Comparison of ENCODE assay signal across 1 cellular context in the genomic region with DNA sequence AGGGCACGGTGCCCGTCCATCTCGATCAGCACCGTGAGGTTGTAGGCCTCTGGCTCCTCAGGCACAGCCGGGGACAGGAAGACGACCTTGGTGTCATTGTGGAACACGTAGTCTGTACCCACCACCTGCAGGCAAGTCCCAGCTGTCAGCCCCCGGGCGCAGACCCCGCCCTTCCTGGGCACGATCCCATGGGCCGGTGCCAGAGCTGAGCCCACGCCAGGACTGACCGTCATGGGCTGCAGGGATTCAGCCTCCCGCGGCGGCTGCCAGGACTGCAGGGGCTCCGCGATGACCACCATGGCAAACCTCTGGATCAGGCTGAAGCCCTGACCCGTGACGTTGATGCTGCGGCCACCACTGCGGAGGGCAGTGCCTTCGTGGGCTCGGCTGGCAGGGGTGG.
TF ChIP-seq lines count a peak whose summit lies in the region.

No MANE protein-coding gene starts in this region.

TF ChIP-seq in GM23338, 12 proteins besides CTCF, POLR2A, EP300 and RAD21 (continued from another document):
- TF ChIP-seq, protein P1, sequence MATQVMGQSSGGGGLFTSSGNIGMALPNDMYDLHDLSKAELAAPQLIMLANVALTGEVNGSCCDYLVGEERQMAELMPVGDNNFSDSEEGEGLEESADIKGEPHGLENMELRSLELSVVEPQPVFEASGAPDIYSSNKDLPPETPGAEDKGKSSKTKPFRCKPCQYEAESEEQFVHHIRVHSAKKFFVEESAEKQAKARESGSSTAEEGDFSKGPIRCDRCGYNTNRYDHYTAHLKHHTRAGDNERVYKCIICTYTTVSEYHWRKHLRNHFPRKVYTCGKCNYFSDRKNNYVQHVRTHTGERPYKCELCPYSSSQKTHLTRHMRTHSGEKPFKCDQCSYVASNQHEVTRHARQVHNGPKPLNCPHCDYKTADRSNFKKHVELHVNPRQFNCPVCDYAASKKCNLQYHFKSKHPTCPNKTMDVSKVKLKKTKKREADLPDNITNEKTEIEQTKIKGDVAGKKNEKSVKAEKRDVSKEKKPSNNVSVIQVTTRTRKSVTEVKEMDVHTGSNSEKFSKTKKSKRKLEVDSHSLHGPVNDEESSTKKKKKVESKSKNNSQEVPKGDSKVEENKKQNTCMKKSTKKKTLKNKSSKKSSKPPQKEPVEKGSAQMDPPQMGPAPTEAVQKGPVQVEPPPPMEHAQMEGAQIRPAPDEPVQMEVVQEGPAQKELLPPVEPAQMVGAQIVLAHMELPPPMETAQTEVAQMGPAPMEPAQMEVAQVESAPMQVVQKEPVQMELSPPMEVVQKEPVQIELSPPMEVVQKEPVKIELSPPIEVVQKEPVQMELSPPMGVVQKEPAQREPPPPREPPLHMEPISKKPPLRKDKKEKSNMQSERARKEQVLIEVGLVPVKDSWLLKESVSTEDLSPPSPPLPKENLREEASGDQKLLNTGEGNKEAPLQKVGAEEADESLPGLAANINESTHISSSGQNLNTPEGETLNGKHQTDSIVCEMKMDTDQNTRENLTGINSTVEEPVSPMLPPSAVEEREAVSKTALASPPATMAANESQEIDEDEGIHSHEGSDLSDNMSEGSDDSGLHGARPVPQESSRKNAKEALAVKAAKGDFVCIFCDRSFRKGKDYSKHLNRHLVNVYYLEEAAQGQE (IDR thresholded peaks at IDR 0.05; ENCODE audit: unreplicated experiment) = no peak
- TF ChIP-seq, protein P2, sequence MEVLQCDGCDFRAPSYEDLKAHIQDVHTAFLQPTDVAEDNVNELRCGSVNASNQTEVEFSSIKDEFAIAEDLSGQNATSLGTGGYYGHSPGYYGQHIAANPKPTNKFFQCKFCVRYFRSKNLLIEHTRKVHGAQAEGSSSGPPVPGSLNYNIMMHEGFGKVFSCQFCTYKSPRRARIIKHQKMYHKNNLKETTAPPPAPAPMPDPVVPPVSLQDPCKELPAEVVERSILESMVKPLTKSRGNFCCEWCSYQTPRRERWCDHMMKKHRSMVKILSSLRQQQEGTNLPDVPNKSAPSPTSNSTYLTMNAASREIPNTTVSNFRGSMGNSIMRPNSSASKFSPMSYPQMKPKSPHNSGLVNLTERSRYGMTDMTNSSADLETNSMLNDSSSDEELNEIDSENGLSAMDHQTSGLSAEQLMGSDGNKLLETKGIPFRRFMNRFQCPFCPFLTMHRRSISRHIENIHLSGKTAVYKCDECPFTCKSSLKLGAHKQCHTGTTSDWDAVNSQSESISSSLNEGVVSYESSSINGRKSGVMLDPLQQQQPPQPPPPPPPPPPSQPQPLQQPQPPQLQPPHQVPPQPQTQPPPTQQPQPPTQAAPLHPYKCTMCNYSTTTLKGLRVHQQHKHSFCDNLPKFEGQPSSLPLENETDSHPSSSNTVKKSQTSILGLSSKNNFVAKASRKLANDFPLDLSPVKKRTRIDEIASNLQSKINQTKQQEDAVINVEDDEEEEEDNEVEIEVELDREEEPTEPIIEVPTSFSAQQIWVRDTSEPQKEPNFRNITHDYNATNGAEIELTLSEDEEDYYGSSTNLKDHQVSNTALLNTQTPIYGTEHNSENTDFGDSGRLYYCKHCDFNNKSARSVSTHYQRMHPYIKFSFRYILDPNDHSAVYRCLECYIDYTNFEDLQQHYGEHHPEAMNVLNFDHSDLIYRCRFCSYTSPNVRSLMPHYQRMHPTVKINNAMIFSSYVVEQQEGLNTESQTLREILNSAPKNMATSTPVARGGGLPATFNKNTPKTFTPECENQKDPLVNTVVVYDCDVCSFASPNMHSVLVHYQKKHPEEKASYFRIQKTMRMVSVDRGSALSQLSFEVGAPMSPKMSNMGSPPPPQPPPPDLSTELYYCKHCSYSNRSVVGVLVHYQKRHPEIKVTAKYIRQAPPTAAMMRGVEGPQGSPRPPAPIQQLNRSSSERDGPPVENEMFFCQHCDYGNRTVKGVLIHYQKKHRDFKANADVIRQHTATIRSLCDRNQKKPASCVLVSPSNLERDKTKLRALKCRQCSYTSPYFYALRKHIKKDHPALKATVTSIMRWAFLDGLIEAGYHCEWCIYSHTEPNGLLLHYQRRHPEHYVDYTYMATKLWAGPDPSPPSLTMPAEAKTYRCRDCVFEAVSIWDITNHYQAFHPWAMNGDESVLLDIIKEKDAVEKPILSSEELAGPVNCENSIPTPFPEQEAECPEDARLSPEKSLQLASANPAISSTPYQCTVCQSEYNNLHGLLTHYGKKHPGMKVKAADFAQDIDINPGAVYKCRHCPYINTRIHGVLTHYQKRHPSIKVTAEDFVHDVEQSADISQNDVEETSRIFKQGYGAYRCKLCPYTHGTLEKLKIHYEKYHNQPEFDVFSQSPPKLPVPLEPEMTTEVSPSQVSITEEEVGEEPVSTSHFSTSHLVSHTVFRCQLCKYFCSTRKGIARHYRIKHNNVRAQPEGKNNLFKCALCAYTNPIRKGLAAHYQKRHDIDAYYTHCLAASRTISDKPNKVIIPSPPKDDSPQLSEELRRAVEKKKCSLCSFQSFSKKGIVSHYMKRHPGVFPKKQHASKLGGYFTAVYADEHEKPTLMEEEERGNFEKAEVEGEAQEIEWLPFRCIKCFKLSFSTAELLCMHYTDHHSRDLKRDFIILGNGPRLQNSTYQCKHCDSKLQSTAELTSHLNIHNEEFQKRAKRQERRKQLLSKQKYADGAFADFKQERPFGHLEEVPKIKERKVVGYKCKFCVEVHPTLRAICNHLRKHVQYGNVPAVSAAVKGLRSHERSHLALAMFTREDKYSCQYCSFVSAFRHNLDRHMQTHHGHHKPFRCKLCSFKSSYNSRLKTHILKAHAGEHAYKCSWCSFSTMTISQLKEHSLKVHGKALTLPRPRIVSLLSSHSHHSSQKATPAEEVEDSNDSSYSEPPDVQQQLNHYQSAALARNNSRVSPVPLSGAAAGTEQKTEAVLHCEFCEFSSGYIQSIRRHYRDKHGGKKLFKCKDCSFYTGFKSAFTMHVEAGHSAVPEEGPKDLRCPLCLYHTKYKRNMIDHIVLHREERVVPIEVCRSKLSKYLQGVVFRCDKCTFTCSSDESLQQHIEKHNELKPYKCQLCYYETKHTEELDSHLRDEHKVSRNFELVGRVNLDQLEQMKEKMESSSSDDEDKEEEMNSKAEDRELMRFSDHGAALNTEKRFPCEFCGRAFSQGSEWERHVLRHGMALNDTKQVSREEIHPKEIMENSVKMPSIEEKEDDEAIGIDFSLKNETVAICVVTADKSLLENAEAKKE (CRISPR knock-in tag; IDR thresholded peaks at IDR 0.05) = no peak
- TF ChIP-seq EZH2 (IDR thresholded peaks at IDR 0.05; ENCODE audit: low read depth, unreplicated experiment) (no peak), ZNF331 (CRISPR knock-in tag; IDR thresholded peaks at IDR 0.05; ENCODE audit: low read depth) (no peak), STAT1 (IDR thresholded peaks at IDR 0.05; ENCODE audit: unreplicated experiment) (no peak), POLR2AphosphoS5 (IDR thresholded peaks at IDR 0.05; ENCODE audit: low read depth) (no peak), JUNB (IDR thresholded peaks at IDR 0.05; ENCODE audit: unreplicated experiment) (no peak), EZH2phosphoT487 (IDR thresholded peaks at IDR 0.05; ENCODE audit: unreplicated experiment) (no peak)
- TF ChIP-seq, protein P3, sequence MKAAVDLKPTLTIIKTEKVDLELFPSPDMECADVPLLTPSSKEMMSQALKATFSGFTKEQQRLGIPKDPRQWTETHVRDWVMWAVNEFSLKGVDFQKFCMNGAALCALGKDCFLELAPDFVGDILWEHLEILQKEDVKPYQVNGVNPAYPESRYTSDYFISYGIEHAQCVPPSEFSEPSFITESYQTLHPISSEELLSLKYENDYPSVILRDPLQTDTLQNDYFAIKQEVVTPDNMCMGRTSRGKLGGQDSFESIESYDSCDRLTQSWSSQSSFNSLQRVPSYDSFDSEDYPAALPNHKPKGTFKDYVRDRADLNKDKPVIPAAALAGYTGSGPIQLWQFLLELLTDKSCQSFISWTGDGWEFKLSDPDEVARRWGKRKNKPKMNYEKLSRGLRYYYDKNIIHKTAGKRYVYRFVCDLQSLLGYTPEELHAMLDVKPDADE (IDR thresholded peaks at IDR 0.05) = no peak
